1 cellular context compared by ENCODE assay signal in genomic region chr3:176951144-176951543, GRCh38.
TF ChIP-seq lines count a peak whose summit lies in the region.

No MANE protein-coding gene starts in this region.

TF ChIP-seq in IMR-90, 13 proteins besides CTCF, POLR2A, EP300 and RAD21:
- TF ChIP-seq MAZ (IDR thresholded peaks at IDR 0.05; ENCODE audit: borderline replicate concordance, low read depth, low read length), result no peak
- TF ChIP-seq MAFK (IDR thresholded peaks at IDR 0.05; ENCODE audit: low read depth, low read length), result no peak
- no peak for TF ChIP-seq RCOR1 (IDR thresholded peaks at IDR 0.05; ENCODE audit: insufficient replicate concordance, low read length)
- no peak for TF ChIP-seq CHD1 (IDR thresholded peaks at IDR 0.05; ENCODE audit: low read depth, low read length)
- TF ChIP-seq FOS (IDR thresholded peaks at IDR 0.05; ENCODE audit: low read depth, low read length), result no peak
- TF ChIP-seq ELK1 (IDR thresholded peaks at IDR 0.05; ENCODE audit: borderline replicate concordance, low read depth, low read length), result no peak
- TF ChIP-seq SMC3 (IDR thresholded peaks at IDR 0.05; ENCODE audit: low read depth, low read length), result no peak
- TF ChIP-seq, protein P1, sequence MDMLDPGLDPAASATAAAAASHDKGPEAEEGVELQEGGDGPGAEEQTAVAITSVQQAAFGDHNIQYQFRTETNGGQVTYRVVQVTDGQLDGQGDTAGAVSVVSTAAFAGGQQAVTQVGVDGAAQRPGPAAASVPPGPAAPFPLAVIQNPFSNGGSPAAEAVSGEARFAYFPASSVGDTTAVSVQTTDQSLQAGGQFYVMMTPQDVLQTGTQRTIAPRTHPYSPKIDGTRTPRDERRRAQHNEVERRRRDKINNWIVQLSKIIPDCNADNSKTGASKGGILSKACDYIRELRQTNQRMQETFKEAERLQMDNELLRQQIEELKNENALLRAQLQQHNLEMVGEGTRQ (IDR thresholded peaks at IDR 0.05; ENCODE audit: low read depth, low read length), result no peak
- no peak for TF ChIP-seq NFE2L2 (IDR thresholded peaks at IDR 0.05; ENCODE audit: low read depth, low read length)
- no peak for TF ChIP-seq MXI1 (IDR thresholded peaks at IDR 0.05; ENCODE audit: borderline replicate concordance, low read depth, low read length)
- TF ChIP-seq CEBPB (IDR thresholded peaks at IDR 0.05; ENCODE audit: low read depth, low read length), result no peak
- TF ChIP-seq RFX5 (IDR thresholded peaks at IDR 0.05; ENCODE audit: low read depth, low read length), result no peak
- TF ChIP-seq BHLHE40 (IDR thresholded peaks at IDR 0.05; ENCODE audit: low read depth, low read length), result no peak
